Comparison of ENCODE assay signal across 10 cellular contexts in genomic region chr2:101820519-101820918, GRCh38.
DNase-seq lines count a peak whose midpoint lies in the region; ATAC-seq, FAIRE-seq and TF ChIP-seq lines count a peak whose summit lies in the region.
"Had no signal": no experiment of that assay in that cellular context is flagged by ENCODE, and none has a peak within 500 bp of the region (broad histone marks: within the 10 kb centered on the region; RNA-seq: fewer than 3 reads in every experiment).

No MANE protein-coding gene starts in this region.

- H3K4me3 ChIP-seq in Caco-2 (ENCODE audit: low read depth, low read length) (no peak overlapping the region), small intestine (ENCODE audit: low read depth in 1 of 2, low read length in 2 of 2) (no peak overlapping the region)

- in situ Hi-C loops in ACHN (cut with HindIII; ENCODE audit: low pct_ligation_motif_present, low pct_unique_long_range_greater_than_20kb, low sequenced_read_pairs): no loop called here

- H3K27ac ChIP-seq in small intestine (ENCODE audit: low read depth in 1 of 2, low read length in 1 of 2): no peak overlapping the region

- no peaks in the 10 kb centered on the region for H3K9me3 Mint-ChIP-seq in activated T-helper 17 cell treated with anti-CD3 and anti-CD28 coated beads, Interleukin-2, amount 50 U/mL, for 72 hours
- no peaks in the 10 kb centered on the region for H3K9me3 Mint-ChIP-seq in Caco-2 (ENCODE audit: unreplicated experiment)

- POLR2A ChIA-PET in Caco-2 (lab: Charles Lee): no interaction called here

- peaks cover 49% of the 10 kb centered on the region for H3K4me1 Mint-ChIP-seq in activated T-helper 17 cell treated with anti-CD3 and anti-CD28 coated beads, Interleukin-2, amount 50 U/mL, for 72 hours
- peaks cover 55% of the 10 kb centered on the region for H3K4me1 Mint-ChIP-seq in Caco-2 (ENCODE audit: low read depth, unreplicated experiment)

- BruUV-seq in Caco-2 (replicated peaks; lab: Mats Ljungman, UMichigan): no TSS peak

- H3K36me3 Mint-ChIP-seq in activated T-helper 17 cell treated with anti-CD3 and anti-CD28 coated beads, Interleukin-2, amount 50 U/mL, for 72 hours (ENCODE audit: low read depth): peaks cover 12% of the 10 kb centered on the region
- H3K36me3 Mint-ChIP-seq in Caco-2 (ENCODE audit: insufficient read depth, unreplicated experiment): peaks cover 43% of the 10 kb centered on the region

- no peak overlapping the region for H3K27ac Mint-ChIP-seq in activated T-helper 17 cell treated with anti-CD3 and anti-CD28 coated beads, Interleukin-2, amount 50 U/mL, for 72 hours
- H3K27ac Mint-ChIP-seq in Caco-2 (ENCODE audit: unreplicated experiment): no peak overlapping the region

- peak overlapping the region; percentile 20 for H3K4me3 Mint-ChIP-seq in activated T-helper 17 cell treated with anti-CD3 and anti-CD28 coated beads, Interleukin-2, amount 50 U/mL, for 72 hours
- H3K4me3 Mint-ChIP-seq in Caco-2 (ENCODE audit: unreplicated experiment): no peak overlapping the region

- ATAC-seq in activated T-helper 17 cell treated with anti-CD3 and anti-CD28 coated beads, Interleukin-2, amount 50 U/mL, for 72 hours (replicated peaks): peak; percentile 86
- ATAC-seq in GM21367 (IDR thresholded peaks at IDR 0.05; ENCODE audit: unreplicated experiment): no peak

- H3K4me1 ChIP-seq in Caco-2: peaks cover 28% of the 10 kb centered on the region
- peaks cover 0 to 13% of the 10 kb centered on the region in 2 donors for H3K4me1 ChIP-seq in small intestine (ENCODE audit: control insufficient read depth in 2 of 2, insufficient read depth in 1 of 2, low read depth in 1 of 2, low read length in 1 of 2)

- intact Hi-C loops in Caco-2 (cut with micrococcal nuclease; ENCODE audit: unreplicated experiment): loop anchor here (2.0 kb wide), 1 partner anchor 16 kb away; no protein-coding TSS in a partner anchor

- H3K36me3 ChIP-seq in Caco-2 (ENCODE audit: control insufficient read depth, insufficient read depth, low read length): no peaks in the 10 kb centered on the region; the same call in 1 of the 2 replicates
- peaks cover 0 to 2% of the 10 kb centered on the region in 2 donors for H3K36me3 ChIP-seq in small intestine (ENCODE audit: control insufficient read depth in 2 of 2, insufficient read depth in 2 of 2, low read length in 2 of 2)

- H3K27me3 ChIP-seq in Caco-2 (replicated peaks; ENCODE audit: control insufficient read depth, insufficient read depth, low read length): no peaks in the 10 kb centered on the region
- no peaks in the 10 kb centered on the region for H3K27me3 ChIP-seq in small intestine (ENCODE audit: control insufficient read depth in 2 of 2, insufficient read depth in 2 of 2, low read length in 2 of 2)

- TF ChIP-seq CTCF in Caco-2 (IDR thresholded peaks at IDR 0.05; ENCODE audit: insufficient read depth in 1 of 2, low read depth in 1 of 2, low read length in 1 of 2, severe bottlenecking in 1 of 2, unreplicated experiment in 1 of 2): no peak

- peak; percentile 15 for DNase-seq in ACHN
- peak; percentile 95 for DNase-seq in ELR (ENCODE audit: low read depth)
- peak; percentile 40 for DNase-seq in hepatic stellate cell (ENCODE audit: low spot score)
- no peak for DNase-seq in Caco-2
- DNase-seq in NK-92 treated with Interleukin-12 subunit alpha and Interleukin-12 subunit beta, amount 100 ng/mL, for 24 hours (lab: John Stamatoyannopoulos, UW): no peak
- no peak for DNase-seq in small intestine
- DNase-seq: GF-D8, midbrain had no signal

- FAIRE-seq in small intestine (lab: Jason Lieb, UNC): no peak

- no peaks in the 10 kb centered on the region for H3K9me3 ChIP-seq in Caco-2
- no peaks in the 10 kb centered on the region for H3K9me3 ChIP-seq in small intestine (ENCODE audit: control insufficient read depth, low read depth)

- WGBS in small intestine, 3 donors: 71 to 80% (median 77%) methylated on average over 4 of the region's 4 CpGs

- CTCF ChIA-PET in Caco-2 (lab: Charles Lee): no interaction called here

- no peaks in the 10 kb centered on the region for H3K27me3 Mint-ChIP-seq in activated T-helper 17 cell treated with anti-CD3 and anti-CD28 coated beads, Interleukin-2, amount 50 U/mL, for 72 hours
- no peaks in the 10 kb centered on the region for H3K27me3 Mint-ChIP-seq in Caco-2 (ENCODE audit: insufficient read depth, unreplicated experiment)

Comparison
In these comparisons a context has a peak if more than half of its experiments do, and no peak if none do; other contexts are left out.
1. DNase-seq: peak in ACHN (single experiment), ELR (single experiment) and hepatic stellate cell (single experiment); none in Caco-2 (0 of 2), NK-92 treated with Interleukin-12 subunit alpha and Interleukin-12 subunit beta, amount 100 ng/mL, for 24 hours (single experiment) and small intestine (single experiment).